Comparison of ENCODE assay signal across 1 cellular context in genomic region chr16:21302898-21303528, GRCh38.
TF ChIP-seq lines count a peak whose summit lies in the region.

No MANE protein-coding gene starts in this region.

TF ChIP-seq in IMR-90, 13 proteins besides CTCF, POLR2A, EP300 and RAD21 (continued from another document):
- peak; percentile 80 for TF ChIP-seq MAFK (IDR thresholded peaks at IDR 0.05; ENCODE audit: low read depth, low read length)
- no peak for TF ChIP-seq RFX5 (IDR thresholded peaks at IDR 0.05; ENCODE audit: low read depth, low read length)
- TF ChIP-seq CHD1 (IDR thresholded peaks at IDR 0.05; ENCODE audit: low read depth, low read length) = no peak
